In genomic region chr2:60352491-60353405, GRCh38 we compare ENCODE assay signal across 16 cellular contexts.
DNase-seq lines count a peak whose midpoint lies in the region; ATAC-seq and TF ChIP-seq lines count a peak whose summit lies in the region.
"Had no signal": no experiment of that assay in that cellular context is flagged by ENCODE, and none has a peak within 500 bp of the region (broad histone marks: within the 10 kb centered on the region; RNA-seq: fewer than 3 reads in every experiment).

No MANE protein-coding gene starts in this region.

- DNase-seq in NAMALWA (ENCODE audit: low spot score) (peak; percentile 84), stomach (no peak), hypothalamus (lab: John Stamatoyannopoulos, UW) (no peak)
- DNase-seq: activated CD4-positive, alpha-beta T cell treated with anti-CD3 and anti-CD28 coated beads, Interleukin-2, amount 50 U/mL, for 1 hour; aorta; CD8-positive, alpha-beta T cell; effector CD8-positive, alpha-beta T cell; GDM1; naive thymus-derived CD8-positive, alpha-beta T cell; PC-3 had no signal

- TF ChIP-seq EP300 in stomach (IDR thresholded peaks at IDR 0.05) = no peak

- no peak for TF ChIP-seq CTCF in stomach (IDR thresholded peaks at IDR 0.05)

- 83 to 90% (median 88%) methylated on average over 17 to 20 of the region's 20 CpGs for WGBS in stomach, 5 donors

- no peaks in the 10 kb centered on the region for H3K27me3 Mint-ChIP-seq in stimulated activated memory B cell treated with anti-CD40 and anti-IgM and Interleukin-4, amounts not matched to agents 10 μg/mL and 1 μg/mL and 100 μg/mL, for 72 hours

- peak overlapping the region; percentile 51 for H3K4me3 Mint-ChIP-seq in stimulated activated memory B cell treated with anti-CD40 and anti-IgM and Interleukin-4, amounts not matched to agents 10 μg/mL and 1 μg/mL and 100 μg/mL, for 72 hours
- H3K4me3 Mint-ChIP-seq: CD8-positive, alpha-beta T cell had no signal

- no peaks in the 10 kb centered on the region for H3K36me3 ChIP-seq in stomach
- H3K36me3 ChIP-seq: suprapubic skin had no signal

- H3K4me3 ChIP-seq in stomach = no peak overlapping the region
- H3K4me3 ChIP-seq: suprapubic skin had no signal

- peak overlapping the region; percentile 96 for H3K27ac Mint-ChIP-seq in stimulated activated memory B cell treated with anti-CD40 and anti-IgM and Interleukin-4, amounts not matched to agents 10 μg/mL and 1 μg/mL and 100 μg/mL, for 72 hours
- H3K27ac Mint-ChIP-seq: CD8-positive, alpha-beta T cell had no signal

- peak; percentile 18 for ATAC-seq in GM18909 (IDR thresholded peaks at IDR 0.05; ENCODE audit: poor library complexity, unreplicated experiment)
- peak; percentile 38 for ATAC-seq in esophagus mucosa
- peak; percentile 67 for ATAC-seq in stimulated activated memory B cell treated with anti-CD40 and anti-IgM and Interleukin-4, amounts not matched to agents 10 μg/mL and 1 μg/mL and 100 μg/mL, for 72 hours
- ATAC-seq in HG02870 (IDR thresholded peaks at IDR 0.05; ENCODE audit: unreplicated experiment) = no peak
- ATAC-seq: CD8-positive, alpha-beta T cell; left colon; PC-3 had no signal

- no peaks in the 10 kb centered on the region for H3K9me3 ChIP-seq in stomach
- H3K9me3 ChIP-seq: suprapubic skin had no signal

- H3K9me3 Mint-ChIP-seq in stimulated activated memory B cell treated with anti-CD40 and anti-IgM and Interleukin-4, amounts not matched to agents 10 μg/mL and 1 μg/mL and 100 μg/mL, for 72 hours = no peaks in the 10 kb centered on the region
- H3K9me3 Mint-ChIP-seq: CD8-positive, alpha-beta T cell had no signal

- TF ChIP-seq POLR2A in stomach (IDR thresholded peaks at IDR 0.05) = no peak

- peak overlapping the region in 1 of 5 donors; percentile 43 for H3K27ac ChIP-seq in stomach
- H3K27ac ChIP-seq: suprapubic skin had no signal

- H3K36me3 Mint-ChIP-seq in stimulated activated memory B cell treated with anti-CD40 and anti-IgM and Interleukin-4, amounts not matched to agents 10 μg/mL and 1 μg/mL and 100 μg/mL, for 72 hours = peaks cover 7% of the 10 kb centered on the region
- H3K36me3 Mint-ChIP-seq: CD8-positive, alpha-beta T cell; naive thymus-derived CD8-positive, alpha-beta T cell had no signal

- H3K4me1 Mint-ChIP-seq in stimulated activated memory B cell treated with anti-CD40 and anti-IgM and Interleukin-4, amounts not matched to agents 10 μg/mL and 1 μg/mL and 100 μg/mL, for 72 hours = peaks cover 91% of the 10 kb centered on the region

- intact Hi-C loops in stomach (cut with DNase I; ENCODE audit: low total_unique reads) = no loop called here

- peaks cover 0 to 3% (median 0%) of the 10 kb centered on the region in 3 donors for H3K27me3 ChIP-seq in stomach
- H3K27me3 ChIP-seq: suprapubic skin had no signal

- no peaks in the 10 kb centered on the region for H3K4me1 ChIP-seq in stomach
